ENCODE assay signal across 9 cellular contexts in genomic region chr2:217360781-217361485, GRCh38.
DNase-seq lines count a peak whose midpoint lies in the region; FAIRE-seq and TF ChIP-seq lines count a peak whose summit lies in the region.
"Had no signal": no experiment of that assay in that cellular context is flagged by ENCODE, and none has a peak within 500 bp of the region (broad histone marks: within the 10 kb centered on the region; RNA-seq: fewer than 3 reads in every experiment).

No MANE protein-coding gene starts in this region.

- H3K9me3 ChIP-seq in adipocyte (ENCODE audit: control insufficient read depth, low read length) (no peaks in the 10 kb centered on the region), kidney (ENCODE audit: control insufficient read depth in 1 of 2, low read length in 2 of 2) (no peaks in the 10 kb centered on the region), transverse colon (no peaks in the 10 kb centered on the region)

- in situ Hi-C loops in transverse colon (cut with MboI; ENCODE audit: low pct_ligation_motif_present in 1 of 4, low pct_unique_long_range_greater_than_20kb in 1 of 4, low sequenced_read_pairs in 3 of 4), result no loop called here

- no peak for FAIRE-seq in kidney (lab: Jason Lieb, UNC)

- H3K9ac ChIP-seq in adipocyte (ENCODE audit: low read length) (peak overlapping the region; percentile 71), kidney (ENCODE audit: low read length in 2 of 2) (no peak overlapping the region)

- DNase-seq in KG1 (lab: John Stamatoyannopoulos, UW) (peak; percentile 40), adipocyte (ENCODE audit: low read depth) (peak; percentile 61), kidney (no peak), transverse colon (no peak), NCI-H524 treated with DMSO at 0.1 percent for 48 hours (lab: John Stamatoyannopoulos, UW) (no peak), retina (no peak), RPMI8226 (no peak)
- DNase-seq in effector CD4-positive, alpha-beta T cell, result no peak
- DNase-seq: activated CD4-positive, alpha-beta T cell treated with anti-CD3 and anti-CD28 coated beads for 48 hours had no signal

- 9 to 15% methylated on average over 3 to 4 of the region's 4 CpGs for WGBS in transverse colon (ENCODE audit: low coverage in 1 of 2), 2 donors

- no peaks in the 10 kb centered on the region for H3K27me3 ChIP-seq in adipocyte (replicated peaks; ENCODE audit: control insufficient read depth, insufficient read depth, low read length)
- no peaks in the 10 kb centered on the region for H3K27me3 ChIP-seq in transverse colon

- H3K36me3 ChIP-seq in adipocyte (ENCODE audit: control insufficient read depth, insufficient read depth, low read length, severe bottlenecking), result no peaks in the 10 kb centered on the region
- no peaks in the 10 kb centered on the region for H3K36me3 ChIP-seq in kidney (ENCODE audit: control insufficient read depth in 1 of 2, insufficient read depth in 2 of 2, low read length in 2 of 2)
- no peaks in the 10 kb centered on the region for H3K36me3 ChIP-seq in transverse colon

- intact Hi-C loops in kidney (cut with DNase I), result no loop called here
- intact Hi-C loops in transverse colon (cut with DNase I; ENCODE audit: low total_unique reads), result no loop called here

- TF ChIP-seq CTCF in kidney (IDR thresholded peaks at IDR 0.05; ENCODE audit: borderline replicate concordance, extremely low read depth, insufficient read depth) (no peak), transverse colon (IDR thresholded peaks at IDR 0.05) (no peak)

- TF ChIP-seq POLR2A in transverse colon (IDR thresholded peaks at IDR 0.05), result no peak

- H3K4me1 ChIP-seq in adipocyte (ENCODE audit: control insufficient read depth, insufficient read depth, low read length) (peaks cover 45% of the 10 kb centered on the region), kidney (ENCODE audit: control insufficient read depth in 1 of 2, insufficient read depth in 1 of 2, low read depth in 1 of 2, low read length in 2 of 2) (peaks cover 4 to 6% of the 10 kb centered on the region in 2 donors), transverse colon (peaks cover 3 to 30% (median 13%) of the 10 kb centered on the region in 4 donors)

- TF ChIP-seq EP300 in transverse colon (IDR thresholded peaks at IDR 0.05; ENCODE audit: low read depth), result no peak

- peak overlapping the region; percentile 23 to 47 for H3K27ac ChIP-seq in kidney (ENCODE audit: low read depth in 2 of 2, low read length in 2 of 2)
- H3K27ac ChIP-seq in transverse colon, result peak overlapping the region; percentile 71 to 82 (median 76)

- H3K4me3 ChIP-seq in adipocyte (ENCODE audit: low read length) (no peak overlapping the region), kidney (ENCODE audit: low read length in 2 of 2) (no peak overlapping the region), transverse colon (no peak overlapping the region)

Comparison
In these comparisons a context has a peak if more than half of its experiments do, and no peak if none do; other contexts are left out.
1. DNase-seq: peak in KG1 (single experiment) and adipocyte (single experiment); none in kidney (single experiment), transverse colon (single experiment), NCI-H524 treated with DMSO at 0.1 percent for 48 hours (single experiment), retina (single experiment), effector CD4-positive, alpha-beta T cell (single experiment) and RPMI8226 (single experiment).